ENCODE assay signal across 14 cellular contexts in genomic region chr17:78727057-78727456, GRCh38. TPM values are rescaled to one million over a fixed set of nuclear protein-coding genes. Genes with fewer than 3 reads are reported as not detected.
DNase-seq lines count a peak whose midpoint lies in the region; ATAC-seq and TF ChIP-seq lines count a peak whose summit lies in the region.
"Had no signal": no experiment of that assay in that cellular context is flagged by ENCODE, and none has a peak within 500 bp of the region (broad histone marks: within the 10 kb centered on the region; RNA-seq: fewer than 3 reads in every experiment).

No MANE protein-coding gene starts in this region.

- no peak for DNase-seq in activated CD4-positive, alpha-beta T cell treated with anti-CD3 and anti-CD28 coated beads for 36 hours
- no peak for DNase-seq in activated CD4-positive, alpha-beta T cell treated with anti-CD3 and anti-CD28 coated beads, Interleukin-2, amount 50 U/mL, for 48 hours
- DNase-seq in GM06990 (ENCODE audit: extremely low read depth, insufficient read length) (no peak), memory B cell (ENCODE audit: low spot score in 2 of 2) (no peak), C1 segment of cervical spinal cord (lab: John Stamatoyannopoulos, UW) (no peak), BE2C (no peak), NCI-H345 (lab: John Stamatoyannopoulos, UW) (no peak)
- DNase-seq in activated CD8-positive, alpha-beta T cell treated with anti-CD3 and anti-CD28 coated beads for 36 hours, result no peak
- DNase-seq: colonic mucosa, foreskin melanocyte, MG63, NCI-H1694 treated with DMSO at 0.1 percent for 48 hours, NCI-H446 treated with DMSO at 0.1 percent for 48 hours had no signal

- peak overlapping the region; percentile 47 for H3K4me3 ChIP-seq in GM06990 (replicated peaks; ENCODE audit: low read depth, low read length)
- H3K4me3 ChIP-seq in BE2C (ENCODE audit: low read depth, low read length), result no peak overlapping the region
- H3K4me3 ChIP-seq: colonic mucosa, MG63 had no signal

- H3K9me3 ChIP-seq in BE2C, result no peaks in the 10 kb centered on the region
- H3K9me3 ChIP-seq: colonic mucosa, MG63 had no signal

- H3K4me1 Mint-ChIP-seq in activated CD4-positive, alpha-beta T cell treated with anti-CD3 and anti-CD28 coated beads for 36 hours, result peaks cover 92% of the 10 kb centered on the region
- peaks cover 89% of the 10 kb centered on the region for H3K4me1 Mint-ChIP-seq in activated CD8-positive, alpha-beta T cell treated with anti-CD3 and anti-CD28 coated beads for 36 hours (ENCODE audit: low read depth)
- peaks cover 72% of the 10 kb centered on the region for H3K4me1 Mint-ChIP-seq in memory B cell

- TF ChIP-seq CTCF in GM06990 (IDR thresholded peaks at IDR 0.05; ENCODE audit: insufficient read depth, low read length, poor library complexity, severe bottlenecking) (no peak), BE2C (IDR thresholded peaks at IDR 0.05; ENCODE audit: low read depth, low read length) (no peak)
- TF ChIP-seq CTCF in activated CD8-positive, alpha-beta T cell treated with anti-CD3 and anti-CD28 coated beads for 36 hours (IDR thresholded peaks at IDR 0.05), result no peak

- H3K36me3 Mint-ChIP-seq in activated CD4-positive, alpha-beta T cell treated with anti-CD3 and anti-CD28 coated beads for 36 hours (ENCODE audit: low read depth), result peaks cover 4% of the 10 kb centered on the region
- peaks cover 22% of the 10 kb centered on the region for H3K36me3 Mint-ChIP-seq in activated CD8-positive, alpha-beta T cell treated with anti-CD3 and anti-CD28 coated beads for 36 hours (ENCODE audit: low read depth)
- H3K36me3 Mint-ChIP-seq in memory B cell, result peaks cover 13% of the 10 kb centered on the region

- no peaks in the 10 kb centered on the region for H3K9me3 Mint-ChIP-seq in activated CD4-positive, alpha-beta T cell treated with anti-CD3 and anti-CD28 coated beads for 36 hours (ENCODE audit: low read depth)
- H3K9me3 Mint-ChIP-seq in activated CD8-positive, alpha-beta T cell treated with anti-CD3 and anti-CD28 coated beads for 36 hours, result no peaks in the 10 kb centered on the region
- no peaks in the 10 kb centered on the region for H3K9me3 Mint-ChIP-seq in memory B cell

- H3K27me3 Mint-ChIP-seq in activated CD4-positive, alpha-beta T cell treated with anti-CD3 and anti-CD28 coated beads for 36 hours, result no peaks in the 10 kb centered on the region
- no peaks in the 10 kb centered on the region for H3K27me3 Mint-ChIP-seq in activated CD8-positive, alpha-beta T cell treated with anti-CD3 and anti-CD28 coated beads for 36 hours
- no peaks in the 10 kb centered on the region for H3K27me3 Mint-ChIP-seq in memory B cell

- intact Hi-C loops in activated CD4-positive, alpha-beta T cell treated with anti-CD3 and anti-CD28 coated beads for 36 hours (cut with DNase I, micrococcal nuclease), result no loop called here
- intact Hi-C loops in activated CD8-positive, alpha-beta T cell treated with anti-CD3 and anti-CD28 coated beads for 36 hours (cut with micrococcal nuclease), result loop anchor here (5.0 kb wide), 1 partner anchor 50 kb away; no protein-coding TSS in a partner anchor

- CTCF ChIA-PET in activated CD4-positive, alpha-beta T cell treated with anti-CD3 and anti-CD28 coated beads for 36 hours (lab: Charles Lee), result interaction anchor here (1.3 to 4.6 kb wide), 3 partner anchors 15 to 24 kb away, joined by 3 to 24 read pairs (median 4); no protein-coding TSS in a partner anchor
- CTCF ChIA-PET in activated CD8-positive, alpha-beta T cell treated with anti-CD3 and anti-CD28 coated beads for 36 hours (lab: Charles Lee), result interaction anchor here (0.8 to 4.7 kb wide), 5 partner anchors 9 to 279 kb away, joined by 3 to 24 read pairs (median 3); no protein-coding TSS in a partner anchor

- H3K4me1 ChIP-seq in BE2C, result peaks cover 18% of the 10 kb centered on the region

- H3K27ac Mint-ChIP-seq in activated CD4-positive, alpha-beta T cell treated with anti-CD3 and anti-CD28 coated beads for 36 hours, result peak overlapping the region; percentile 83
- H3K27ac Mint-ChIP-seq in activated CD8-positive, alpha-beta T cell treated with anti-CD3 and anti-CD28 coated beads for 36 hours, result peak overlapping the region; percentile 92
- peak overlapping the region; percentile 90 for H3K27ac Mint-ChIP-seq in memory B cell

- peaks cover 8% of the 10 kb centered on the region for H3K36me3 ChIP-seq in GM06990 (ENCODE audit: control insufficient read depth, insufficient read depth, low read length)
- no peaks in the 10 kb centered on the region for H3K36me3 ChIP-seq in BE2C
- H3K36me3 ChIP-seq: colonic mucosa, MG63 had no signal

- peak overlapping the region; percentile 47 for H3K4me3 Mint-ChIP-seq in activated CD4-positive, alpha-beta T cell treated with anti-CD3 and anti-CD28 coated beads for 36 hours
- peak overlapping the region; percentile 50 for H3K4me3 Mint-ChIP-seq in activated CD8-positive, alpha-beta T cell treated with anti-CD3 and anti-CD28 coated beads for 36 hours
- peak overlapping the region; percentile 39 for H3K4me3 Mint-ChIP-seq in memory B cell

- ATAC-seq in activated CD4-positive, alpha-beta T cell treated with anti-CD3 and anti-CD28 coated beads for 36 hours, result no peak
- ATAC-seq in activated CD8-positive, alpha-beta T cell treated with anti-CD3 and anti-CD28 coated beads for 36 hours, result no peak
- ATAC-seq in memory B cell (ENCODE audit: low read depth), result no peak
- ATAC-seq: activated CD4-positive, CD25-positive, alpha-beta regulatory T cell treated with anti-CD3 and anti-CD28 coated beads, Interleukin-2, amount 50 U/mL, for 24 hours had no signal

- POLR2A ChIA-PET in activated CD4-positive, alpha-beta T cell treated with anti-CD3 and anti-CD28 coated beads for 36 hours (lab: Charles Lee), result no interaction called here
- POLR2A ChIA-PET in activated CD8-positive, alpha-beta T cell treated with anti-CD3 and anti-CD28 coated beads for 36 hours (lab: Charles Lee), result interaction anchor here (0.6 to 3.3 kb wide), 8 partner anchors 8 to 50 kb away, joined by 3 to 21 read pairs (median 4); no protein-coding TSS in a partner anchor

- no peaks in the 10 kb centered on the region for H3K27me3 ChIP-seq in GM06990 (replicated peaks; ENCODE audit: control insufficient read depth, insufficient read depth, low read length)
- H3K27me3 ChIP-seq in BE2C, result no peaks in the 10 kb centered on the region
- H3K27me3 ChIP-seq: colonic mucosa, MG63 had no signal

RNA-seq across cellular contexts. Expression of gene CYTH1, which starts 55.0 kb away (rescaled TPM):
- total RNA-seq in activated CD4-positive, alpha-beta T cell treated with anti-CD3 and anti-CD28 coated beads for 36 hours, result 100 to 1,000 TPM; 109 to 130 TPM
- total RNA-seq in activated CD8-positive, alpha-beta T cell treated with anti-CD3 and anti-CD28 coated beads for 36 hours, result 10 to 100 TPM; 95.1 to 96.0 TPM
- polyA plus RNA-seq in BE2C (2012; ENCODE audit: insufficient read depth, insufficient read length, low read depth), result 51.1 TPM
